In the genomic region with DNA sequence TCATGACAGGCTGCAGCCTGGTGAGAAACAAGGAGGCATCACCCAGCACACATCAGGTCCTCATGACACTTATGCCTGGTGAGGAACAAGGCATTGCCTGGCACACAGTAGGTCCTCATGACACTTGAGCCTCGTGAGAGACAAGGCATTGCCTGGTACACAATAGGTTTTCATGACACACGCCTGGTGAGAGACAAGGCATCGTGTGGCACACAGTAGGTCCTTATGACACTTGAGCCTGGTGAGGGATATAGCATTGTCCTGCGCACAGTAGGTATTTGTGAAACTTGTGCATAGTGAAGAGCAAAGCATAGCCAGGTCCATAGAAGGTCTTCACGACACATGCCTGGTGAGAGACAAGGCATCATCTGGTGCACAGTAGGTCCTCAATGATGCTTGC, we compare ENCODE assay signal across 21 cellular contexts.
"Had no signal": no experiment of that assay in that cellular context is flagged by ENCODE, and none has a peak within 500 bp of the region (broad histone marks: within the 10 kb centered on the region; RNA-seq: fewer than 3 reads in every experiment).

No MANE protein-coding gene starts in this region.

- ATAC-seq: activated CD4-positive, alpha-beta T cell treated with anti-CD3 and anti-CD28 coated beads for 36 hours; activated T-cell treated with anti-CD3 and anti-CD28 coated beads, Interleukin-2, amount 50 U/mL, for 4 hours; gastroesophageal sphincter; stimulated activated naive CD8-positive, alpha-beta T cell treated with anti-CD3 and anti-CD28 coated beads, Interleukin-15, amount 100 ng/mL, for 72 hours had no signal

- H3K27ac Mint-ChIP-seq: activated CD4-positive, alpha-beta T cell treated with anti-CD3 and anti-CD28 coated beads for 36 hours; activated T-helper 2 cell treated with anti-CD3 and anti-CD28 coated beads, Interferon-gamma antibody, Interleukin-2, Interleukin-4, amounts not matched to agents 10 μg/mL and 5 μg/mL and 100 μg/mL, durations not matched to agents 14 hours and 24 hours and 36 hours; T-helper 2 cell treated with Interferon-gamma antibody and Interleukin-4, amounts not matched to agents 5 μg/mL and 100 μg/mL, for 36 hours had no signal

- DNase-seq: activated CD4-positive, alpha-beta T cell treated with anti-CD3 and anti-CD28 coated beads for 36 hours; activated CD4-positive, CD25-positive, alpha-beta regulatory T cell; activated CD8-positive, alpha-beta memory T cell treated with anti-CD3 and anti-CD28 coated beads, Interleukin-2, amount 50 U/mL, for 48 hours; activated naive CD4-positive, alpha-beta T cell; activated T-cell treated with anti-CD3 and anti-CD28 coated beads, Interleukin-2, amount 50 U/mL, for 4 hours; amniotic stem cell; caudate nucleus; hippocampal formation; left cardiac atrium; left ventricle myocardium superior; occipital lobe; stimulated activated CD4-positive, alpha-beta T cell treated with anti-CD3 and anti-CD28 coated beads, Interleukin-15, amount 100 ng/mL, for 24 hours; stimulated activated CD4-positive, alpha-beta T cell treated with anti-CD3 and anti-CD28 coated beads, Interleukin-2, amount 100 ng/mL, for 24 hours; stimulated activated naive CD8-positive, alpha-beta T cell treated with anti-CD3 and anti-CD28 coated beads, Interleukin-15, amount 100 ng/mL, for 72 hours; substantia nigra; upper lobe of left lung had no signal

- H3K4me1 Mint-ChIP-seq: neural crest cell had no signal

- H3K27me3 Mint-ChIP-seq: activated CD4-positive, alpha-beta T cell treated with anti-CD3 and anti-CD28 coated beads for 36 hours; activated naive CD8-positive, alpha-beta T cell; stimulated activated naive CD8-positive, alpha-beta T cell treated with anti-CD3 and anti-CD28 coated beads, Interleukin-15, amount 100 ng/mL, for 72 hours had no signal

- H3K4me3 Mint-ChIP-seq: activated CD4-positive, alpha-beta T cell treated with anti-CD3 and anti-CD28 coated beads for 36 hours; activated naive CD8-positive, alpha-beta T cell; activated T-cell treated with anti-CD3 and anti-CD28 coated beads, Interleukin-2, amount 50 U/mL, for 4 hours; neural crest cell; T-helper 2 cell treated with Interferon-gamma antibody and Interleukin-4, amounts not matched to agents 5 μg/mL and 100 μg/mL, for 36 hours had no signal

- H3K9me3 Mint-ChIP-seq: activated T-cell treated with anti-CD3 and anti-CD28 coated beads, Interleukin-2, amount 50 U/mL, for 4 hours; activated T-helper 2 cell treated with anti-CD3 and anti-CD28 coated beads, Interferon-gamma antibody, Interleukin-2, Interleukin-4, amounts not matched to agents 10 μg/mL and 5 μg/mL and 100 μg/mL, durations not matched to agents 14 hours and 24 hours and 36 hours; neural crest cell; stimulated activated naive CD8-positive, alpha-beta T cell treated with anti-CD3 and anti-CD28 coated beads, Interleukin-15, amount 100 ng/mL, for 72 hours; T-helper 2 cell treated with Interferon-gamma antibody and Interleukin-4, amounts not matched to agents 5 μg/mL and 100 μg/mL, for 36 hours had no signal
